ENCODE assay signal across 24 cellular contexts in the genomic region with DNA sequence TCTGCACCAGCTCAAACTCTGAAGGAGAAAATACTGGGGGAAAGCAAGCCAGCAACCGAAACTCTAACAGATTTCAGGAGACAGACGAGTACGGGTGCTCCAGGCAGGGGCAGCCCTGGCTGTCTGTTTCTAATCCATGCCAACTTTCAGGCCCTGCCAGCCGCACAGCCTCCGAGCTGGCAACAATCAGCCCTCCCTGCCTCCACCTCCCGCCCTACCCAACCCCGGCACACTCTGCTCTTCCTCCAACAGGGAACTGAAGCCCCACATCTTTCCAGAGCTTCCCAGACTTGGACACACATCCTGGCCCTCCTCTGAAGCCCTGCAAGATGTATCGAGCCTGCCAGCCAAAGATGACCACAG.
"Had no signal": no experiment of that assay in that cellular context is flagged by ENCODE, and none has a peak within 500 bp of the region (broad histone marks: within the 10 kb centered on the region; RNA-seq: fewer than 3 reads in every experiment).

No MANE protein-coding gene starts in this region.

- DNase-seq: activated B cell treated with CpG ODN at 0.5 μM for 24 hours; activated CD4-positive, alpha-beta memory T cell treated with anti-CD3 and anti-CD28 coated beads for 36 hours; activated CD4-positive, alpha-beta T cell treated with anti-CD3 and anti-CD28 coated beads, Interleukin-2, amount 10 ng/mL, durations not matched to agents 7 days and 5 days; activated CD8-positive, alpha-beta memory T cell treated with anti-CD3 and anti-CD28 coated beads for 24 hours; activated effector memory CD4-positive, alpha-beta T cell treated with anti-CD3 and anti-CD28 coated beads, Interleukin-2, amount 50 U/mL, for 16 hours; activated naive CD4-positive, alpha-beta T cell treated with Interleukin-2 at 50 U/mL for 16 hours; activated naive CD8-positive, alpha-beta T cell treated with anti-CD3 and anti-CD28 coated beads, Interleukin-2, amount 50 U/mL, for 24 hours; activated T-cell treated with anti-CD3 and anti-CD28 coated beads, Interleukin-2, amount 50 U/mL, for 4 hours; amniotic stem cell; body of pancreas; MM.1S; NCI-H1105; NCI-H1436; NCI-H1694 treated with DMSO at 0.1 percent for 48 hours; NCI-H2029 treated with DMSO at 0.1 percent for 48 hours; NCI-H526; NCI-H82; SIG-M5; T-cell; T-helper 2 cell; T1000 had no signal

- H3K4me3 ChIP-seq: ascending aorta, body of pancreas, SK-N-MC had no signal

- H3K27me3 ChIP-seq: ascending aorta, body of pancreas had no signal

- H3K36me3 ChIP-seq: ascending aorta had no signal

- H3K27ac ChIP-seq: ascending aorta, body of pancreas, SK-N-MC had no signal

- ATAC-seq: activated naive CD4-positive, alpha-beta T cell treated with anti-CD3 and anti-CD28 coated beads, Interleukin-2, amount 50 U/mL, for 72 hours; activated naive CD8-positive, alpha-beta T cell treated with anti-CD3 and anti-CD28 coated beads, Interleukin-2, amount 50 U/mL, for 24 hours; activated T-cell treated with anti-CD3 and anti-CD28 coated beads, Interleukin-2, amount 50 U/mL, for 4 hours; body of pancreas; T-cell had no signal

- H3K9me3 ChIP-seq: ascending aorta, body of pancreas had no signal

- H3K4me1 ChIP-seq: ascending aorta, body of pancreas had no signal
